ENCODE assay signal across 1 cellular context in genomic region chr11:63553759-63554158, GRCh38.
TF ChIP-seq lines count a peak whose summit lies in the region.

No MANE protein-coding gene starts in this region.

TF ChIP-seq in H1, 55 proteins besides CTCF, POLR2A, EP300 and RAD21:
- TF ChIP-seq SP4 (IDR thresholded peaks at IDR 0.05; ENCODE audit: low read length): no peak
- TF ChIP-seq RXRA (IDR thresholded peaks at IDR 0.05; ENCODE audit: insufficient read depth, low read depth, low read length): no peak
- no peak for TF ChIP-seq NANOG (IDR thresholded peaks at IDR 0.05; ENCODE audit: insufficient read depth, low read depth, low read length, poor library complexity, severe bottlenecking)
- TF ChIP-seq RBBP5 (IDR thresholded peaks at IDR 0.05; ENCODE audit: borderline replicate concordance, low read depth, low read length): no peak
- no peak for TF ChIP-seq CBX5 (IDR thresholded peaks at IDR 0.05; ENCODE audit: low read depth, low read length)
- TF ChIP-seq JUN (IDR thresholded peaks at IDR 0.05; ENCODE audit: low read depth, low read length): no peak
- no peak for TF ChIP-seq SIRT6 (IDR thresholded peaks at IDR 0.05; ENCODE audit: low read length)
- TF ChIP-seq TAF1 (IDR thresholded peaks at IDR 0.05; ENCODE audit: low read depth, low read length): no peak
- TF ChIP-seq RNF2 (IDR thresholded peaks at IDR 0.05; ENCODE audit: borderline replicate concordance, low read depth, low read length, missing control alignments, poor library complexity, severe bottlenecking): no peak
- no peak for TF ChIP-seq CEBPB (IDR thresholded peaks at IDR 0.05; ENCODE audit: low read depth, low read length)
- no peak for TF ChIP-seq POLR2AphosphoS5 (IDR thresholded peaks at IDR 0.05; ENCODE audit: low read depth, low read length)
- no peak for TF ChIP-seq ATF3 (IDR thresholded peaks at IDR 0.05; ENCODE audit: insufficient read depth, low read depth, low read length)
- no peak for TF ChIP-seq JUND (IDR thresholded peaks at IDR 0.05; ENCODE audit: low read length)
- no peak for TF ChIP-seq CHD2 (IDR thresholded peaks at IDR 0.05; ENCODE audit: low read length)
- TF ChIP-seq SUZ12 (IDR thresholded peaks at IDR 0.05; ENCODE audit: low read length): no peak
- TF ChIP-seq CTBP2 (IDR thresholded peaks at IDR 0.05; ENCODE audit: borderline replicate concordance, insufficient read depth, insufficient read length, low read length): no peak
TF ChIP-seq in H1: peak in this region for 0.
